ENCODE assay signal across 12 cellular contexts in genomic region chr4:90030953-90031352, GRCh38.
DNase-seq lines count a peak whose midpoint lies in the region; ATAC-seq and TF ChIP-seq lines count a peak whose summit lies in the region.
"Had no signal": no experiment of that assay in that cellular context is flagged by ENCODE, and none has a peak within 500 bp of the region (broad histone marks: within the 10 kb centered on the region; RNA-seq: fewer than 3 reads in every experiment).

No MANE protein-coding gene starts in this region.

- peak overlapping the region; percentile 24; the same call in 1 of the 2 replicates for H2AFZ ChIP-seq in OCI-LY3 (ENCODE audit: low read depth, low read length)

- no peaks in the 10 kb centered on the region for H4K20me1 ChIP-seq in OCI-LY3 (ENCODE audit: insufficient read depth, low read length)

- peak; percentile 45 for DNase-seq in DMS53 (lab: John Stamatoyannopoulos, UW)
- no peak for DNase-seq in DMS53 treated with DMSO at 0.1 percent for 48 hours (lab: John Stamatoyannopoulos, UW; ENCODE audit: unreplicated experiment)
- peak; percentile 40 for DNase-seq in epithelial cell of esophagus (ENCODE audit: low read depth)
- DNase-seq in retinal pigment epithelial cell (ENCODE audit: low read depth) = no peak
- DNase-seq in glutamatergic neuron = no peak
- no peak for DNase-seq in NCI-H1048 (lab: John Stamatoyannopoulos, UW)
- DNase-seq: activated T-cell treated with anti-CD3 and anti-CD28 coated beads, Interleukin-2, amount 50 U/mL, for 4 hours; GDM1; psoas muscle; transverse colon had no signal

- H3K9ac ChIP-seq in OCI-LY3 (ENCODE audit: low read length) = no peak overlapping the region

- H3K27ac ChIP-seq in OCI-LY3 (ENCODE audit: low read length) = no peak overlapping the region
- H3K27ac ChIP-seq: psoas muscle, transverse colon had no signal

- H3K27ac Mint-ChIP-seq in glutamatergic neuron (ENCODE audit: unreplicated experiment) = no peak overlapping the region

- no peaks in the 10 kb centered on the region for H3K27me3 ChIP-seq in OCI-LY3 (ENCODE audit: low read depth, low read length)
- H3K27me3 ChIP-seq: transverse colon had no signal

- peaks cover 18% of the 10 kb centered on the region for H3K4me1 Mint-ChIP-seq in glutamatergic neuron (ENCODE audit: low read depth, unreplicated experiment)

- peaks cover 8% of the 10 kb centered on the region for H3K9me3 Mint-ChIP-seq in glutamatergic neuron (ENCODE audit: unreplicated experiment)

- H3K4me3 ChIP-seq in OCI-LY3 (ENCODE audit: low read length) = no peak overlapping the region
- no peak overlapping the region for H3K4me3 ChIP-seq in epithelial cell of esophagus (ENCODE audit: low read length)
- H3K4me3 ChIP-seq in retinal pigment epithelial cell (ENCODE audit: low read length) = no peak overlapping the region
- H3K4me3 ChIP-seq: psoas muscle, transverse colon had no signal

- H3K9me3 ChIP-seq in OCI-LY3 (ENCODE audit: insufficient read depth, low read length) = no peaks in the 10 kb centered on the region
- H3K9me3 ChIP-seq: psoas muscle, transverse colon had no signal

- no peaks in the 10 kb centered on the region for H3K27me3 Mint-ChIP-seq in glutamatergic neuron (ENCODE audit: unreplicated experiment)

- no peaks in the 10 kb centered on the region for H3K36me3 ChIP-seq in OCI-LY3 (replicated peaks; ENCODE audit: low read depth, low read length)
- H3K36me3 ChIP-seq: transverse colon had no signal

- H3K36me3 Mint-ChIP-seq in glutamatergic neuron (ENCODE audit: unreplicated experiment) = no peaks in the 10 kb centered on the region

- TF ChIP-seq CTCF in OCI-LY3 (IDR thresholded peaks at IDR 0.05; ENCODE audit: low read depth, low read length) = peak; percentile 47
- peak; percentile 54 for TF ChIP-seq CTCF in epithelial cell of esophagus (IDR thresholded peaks at IDR 0.05; ENCODE audit: insufficient read depth, low read depth, low read length, missing control alignments)
- peak; percentile 64 for TF ChIP-seq CTCF in retinal pigment epithelial cell (conservative IDR thresholded peaks at IDR 0.05; ENCODE audit: low read depth, low read length)
- no peak for TF ChIP-seq CTCF in glutamatergic neuron (IDR thresholded peaks at IDR 0.05; ENCODE audit: partially characterized antibody, unreplicated experiment)

- H3K4me2 ChIP-seq in OCI-LY3 (ENCODE audit: low read length) = no peak overlapping the region

- no peak for ATAC-seq in HG02798 (IDR thresholded peaks at IDR 0.05; ENCODE audit: poor library complexity, unreplicated experiment)
- ATAC-seq: activated T-cell treated with anti-CD3 and anti-CD28 coated beads, Interleukin-2, amount 50 U/mL, for 4 hours; psoas muscle had no signal

- peaks cover 46% of the 10 kb centered on the region for H3K4me1 ChIP-seq in OCI-LY3 (ENCODE audit: low read length)
- H3K4me1 ChIP-seq: psoas muscle, transverse colon had no signal

- H3K79me2 ChIP-seq in OCI-LY3 (ENCODE audit: low read length) = no peaks in the 10 kb centered on the region

- no peak overlapping the region for H3K4me3 Mint-ChIP-seq in glutamatergic neuron (ENCODE audit: unreplicated experiment)
- H3K4me3 Mint-ChIP-seq: activated T-cell treated with anti-CD3 and anti-CD28 coated beads, Interleukin-2, amount 50 U/mL, for 4 hours had no signal

Comparison
In these comparisons a context has a peak if more than half of its experiments do, and no peak if none do; other contexts are left out.
1. DNase-seq: peak in DMS53 (single experiment) and epithelial cell of esophagus (single experiment); none in DMS53 treated with DMSO at 0.1 percent for 48 hours (single experiment), retinal pigment epithelial cell (single experiment), glutamatergic neuron (single experiment) and NCI-H1048 (single experiment).